ENCODE assay signal across 9 cellular contexts in genomic region chr10:75773139-75773801, GRCh38.
DNase-seq lines count a peak whose midpoint lies in the region; ATAC-seq, FAIRE-seq and TF ChIP-seq lines count a peak whose summit lies in the region.
"Had no signal": no experiment of that assay in that cellular context is flagged by ENCODE, and none has a peak within 500 bp of the region (broad histone marks: within the 10 kb centered on the region; RNA-seq: fewer than 3 reads in every experiment).

No MANE protein-coding gene starts in this region.

- H3K4me3 ChIP-seq in Loucy (ENCODE audit: low read length, poor library complexity, severe bottlenecking) (no peak overlapping the region), epithelial cell of esophagus (ENCODE audit: low read length) (no peak overlapping the region), pancreas (no peak overlapping the region)

- WGBS in pancreas, 2 donors = 36 to 41% methylated on average over 5 of the region's 5 CpGs

- peak; percentile 43 to 72 (median 59) for ATAC-seq in pancreas
- ATAC-seq in GM21381 (IDR thresholded peaks at IDR 0.05; ENCODE audit: unreplicated experiment) = no peak
- no peak for ATAC-seq in GM21723 (IDR thresholded peaks at IDR 0.05; ENCODE audit: unreplicated experiment)
- ATAC-seq: HCT116 had no signal

- peak overlapping the region; percentile 50; the same call in 1 of the 2 replicates for H2AFZ ChIP-seq in Loucy (ENCODE audit: low read length)

- H3K9me3 ChIP-seq in Loucy (ENCODE audit: insufficient read depth, low read depth, low read length) (no peaks in the 10 kb centered on the region), pancreas (no peaks in the 10 kb centered on the region)

- intact Hi-C loops in pancreas (cut with DNase I) = loop anchor here in 1 of 3 donors (10.0 kb wide), 1 partner anchor 368 kb away; the partner anchor contains the start of gene ZNF503

- no peak for FAIRE-seq in pancreas (lab: Jason Lieb, UNC)

- no peak overlapping the region for H3K9ac ChIP-seq in Loucy (ENCODE audit: low read depth, low read length, poor library complexity, severe bottlenecking)

- H3K9me2 ChIP-seq in Loucy (replicated peaks; ENCODE audit: low read depth, low read length) = no peaks in the 10 kb centered on the region

- no peaks in the 10 kb centered on the region for H4K20me1 ChIP-seq in Loucy (ENCODE audit: insufficient read depth, low read length, poor library complexity, severe bottlenecking)

- H3K36me3 ChIP-seq in Loucy (ENCODE audit: insufficient read depth, low read length) (no peaks in the 10 kb centered on the region), pancreas (no peaks in the 10 kb centered on the region)

- H3F3A ChIP-seq in Loucy (ENCODE audit: low read depth) = no peaks in the 10 kb centered on the region

- TF ChIP-seq CTCF in Loucy (conservative IDR thresholded peaks at IDR 0.05; ENCODE audit: low read length) = no peak
- no peak for TF ChIP-seq CTCF in epithelial cell of esophagus (IDR thresholded peaks at IDR 0.05; ENCODE audit: insufficient read depth, low read depth, low read length, missing control alignments)
- no peak for TF ChIP-seq CTCF in pancreas (IDR thresholded peaks at IDR 0.05)

- no peaks in the 10 kb centered on the region for H3K79me2 ChIP-seq in Loucy (ENCODE audit: insufficient read depth, low read length)

- H3K27me3 ChIP-seq in Loucy (ENCODE audit: insufficient read depth, low read length, poor library complexity, severe bottlenecking) (no peaks in the 10 kb centered on the region), pancreas (no peaks in the 10 kb centered on the region)

- DNase-seq in Daoy (ENCODE audit: low read depth) = peak; percentile 90
- DNase-seq in epithelial cell of esophagus (ENCODE audit: low read depth) = peak; percentile 79
- peak in 4 of 6 donors; percentile 38 to 56 (median 52) for DNase-seq in pancreas
- no peak for DNase-seq in stimulated activated naive CD4-positive, alpha-beta T cell (lab: John Stamatoyannopoulos, UW)
- no peak for DNase-seq in DMS153 (lab: John Stamatoyannopoulos, UW)

- peak overlapping the region in 3 of 4 donors; percentile 43 to 77 (median 73) for H3K27ac ChIP-seq in pancreas

- no peak overlapping the region for H3K4me2 ChIP-seq in Loucy (ENCODE audit: low read depth, low read length, poor library complexity, severe bottlenecking)

- H3K4me1 ChIP-seq in Loucy (ENCODE audit: insufficient read depth, low read length, poor library complexity, severe bottlenecking) = peaks cover 15% of the 10 kb centered on the region
- H3K4me1 ChIP-seq in pancreas = peaks cover 29 to 60% (median 40%) of the 10 kb centered on the region in 3 donors

Comparison
In these comparisons a context has a peak if more than half of its experiments do, and no peak if none do; other contexts are left out.
1. DNase-seq: peak in Daoy (single experiment), epithelial cell of esophagus (single experiment) and pancreas (4 of 6); none in stimulated activated naive CD4-positive, alpha-beta T cell (0 of 6) and DMS153 (single experiment).
2. ATAC-seq: peak in pancreas (4 of 4); none in GM21381 (single experiment) and GM21723 (single experiment).